In genomic region chr12:1630081-1630826, GRCh38 we compare ENCODE assay signal across 8 cellular contexts. TPM values are rescaled to one million over a fixed set of nuclear protein-coding genes. Genes with fewer than 3 reads are reported as not detected.
DNase-seq lines count a peak whose midpoint lies in the region; ATAC-seq and TF ChIP-seq lines count a peak whose summit lies in the region.

No MANE protein-coding gene starts in this region.

- no peak for ATAC-seq in GM18858 (IDR thresholded peaks at IDR 0.05; ENCODE audit: unreplicated experiment)

- H3K9ac ChIP-seq in BLaER1, result no peak overlapping the region; the same call in 1 of the 2 replicates

- H3K27me3 Mint-ChIP-seq in T-helper 2 cell treated with Interferon-gamma antibody and Interleukin-4, amounts not matched to agents 5 μg/mL and 100 μg/mL, for 36 hours (ENCODE audit: low read depth), result peaks cover 79% of the 10 kb centered on the region

- TF ChIP-seq POLR2A in transverse colon (IDR thresholded peaks at IDR 0.05), result no peak

- H3K27ac ChIP-seq in BLaER1 (no peak overlapping the region), transverse colon (peak overlapping the region; percentile 37 to 81 (median 52))
- no peak overlapping the region for H3K27ac ChIP-seq in effector memory CD4-positive, alpha-beta T cell (ENCODE audit: insufficient read depth, low read length, poor library complexity, severe bottlenecking)

- H3K4me3 ChIP-seq in BLaER1 (peak overlapping the region; percentile 68), HFF-Myc (replicated peaks; ENCODE audit: low read depth, low read length) (peak overlapping the region; percentile 27), transverse colon (peak overlapping the region; percentile 34 to 58 (median 44))
- H3K4me3 ChIP-seq in effector memory CD4-positive, alpha-beta T cell (ENCODE audit: insufficient read depth, low read depth, low read length, poor library complexity, severe bottlenecking), result peak overlapping the region; percentile 48

- H4K20me1 ChIP-seq in BLaER1, result peaks cover 29% of the 10 kb centered on the region

- H3K27ac Mint-ChIP-seq in T-helper 2 cell treated with Interferon-gamma antibody and Interleukin-4, amounts not matched to agents 5 μg/mL and 100 μg/mL, for 36 hours, result no peak overlapping the region

- H3K27me3 ChIP-seq in BLaER1 (peaks cover 71% of the 10 kb centered on the region), transverse colon (peaks cover 24% of the 10 kb centered on the region)
- H3K27me3 ChIP-seq in effector memory CD4-positive, alpha-beta T cell (replicated peaks; ENCODE audit: control insufficient read depth, insufficient read depth, low read length, poor library complexity, severe bottlenecking), result peaks cover 24% of the 10 kb centered on the region

- no peak for DNase-seq in HFF-Myc (ENCODE audit: extremely low read depth, low read depth)
- DNase-seq in T-helper 2 cell treated with Interferon-gamma antibody and Interleukin-4, amounts not matched to agents 5 μg/mL and 100 μg/mL, for 36 hours (ENCODE audit: low spot score), result no peak
- no peak for DNase-seq in effector memory CD4-positive, alpha-beta T cell
- peak; percentile 49 for DNase-seq in midbrain (lab: John Stamatoyannopoulos, UW)
- DNase-seq in transverse colon, result peak; percentile 59
- no peak for DNase-seq in GM19238 (ENCODE audit: insufficient read length, low spot score)

- H3K9me3 Mint-ChIP-seq in T-helper 2 cell treated with Interferon-gamma antibody and Interleukin-4, amounts not matched to agents 5 μg/mL and 100 μg/mL, for 36 hours, result no peaks in the 10 kb centered on the region

- H3K36me3 ChIP-seq in BLaER1, result no peaks in the 10 kb centered on the region
- H3K36me3 ChIP-seq in effector memory CD4-positive, alpha-beta T cell (ENCODE audit: control insufficient read depth, insufficient read depth, low read length), result no peaks in the 10 kb centered on the region
- no peaks in the 10 kb centered on the region for H3K36me3 ChIP-seq in transverse colon

- WGBS in transverse colon (ENCODE audit: low coverage in 1 of 2), 2 donors, result 3 to 5% methylated on average over 3 to 25 of the region's 60 CpGs

- in situ Hi-C loops in transverse colon (cut with MboI; ENCODE audit: low pct_ligation_motif_present in 1 of 4, low pct_unique_long_range_greater_than_20kb in 1 of 4, low sequenced_read_pairs in 3 of 4), result no loop called here

- H3K9me3 ChIP-seq in BLaER1 (no peaks in the 10 kb centered on the region), transverse colon (no peaks in the 10 kb centered on the region)
- no peaks in the 10 kb centered on the region for H3K9me3 ChIP-seq in effector memory CD4-positive, alpha-beta T cell (ENCODE audit: control insufficient read depth, low read length)

- no peak for TF ChIP-seq EP300 in transverse colon (IDR thresholded peaks at IDR 0.05; ENCODE audit: low read depth)

- intact Hi-C loops in transverse colon (cut with DNase I; ENCODE audit: low total_unique reads), result no loop called here

- TF ChIP-seq CTCF in HFF-Myc (IDR thresholded peaks at IDR 0.05; ENCODE audit: low read depth, low read length, missing control alignments) (no peak), transverse colon (IDR thresholded peaks at IDR 0.05) (peak; percentile 9 to 19 (median 14))

- H3K4me1 ChIP-seq in BLaER1, result peaks cover 24% of the 10 kb centered on the region
- H3K4me1 ChIP-seq in effector memory CD4-positive, alpha-beta T cell (ENCODE audit: control insufficient read depth, insufficient read depth, low read length, poor library complexity, severe bottlenecking), result peaks cover 15% of the 10 kb centered on the region
- H3K4me1 ChIP-seq in transverse colon, result peaks cover 10 to 42% (median 30%) of the 10 kb centered on the region in 4 donors

- H3K4me3 Mint-ChIP-seq in T-helper 2 cell treated with Interferon-gamma antibody and Interleukin-4, amounts not matched to agents 5 μg/mL and 100 μg/mL, for 36 hours, result peak overlapping the region; percentile 58

- peak overlapping the region; percentile 98 for H3K4me2 ChIP-seq in BLaER1

- peaks cover 1% of the 10 kb centered on the region for H3K36me3 Mint-ChIP-seq in T-helper 2 cell treated with Interferon-gamma antibody and Interleukin-4, amounts not matched to agents 5 μg/mL and 100 μg/mL, for 36 hours (ENCODE audit: low read depth)

- H3K4me1 Mint-ChIP-seq in T-helper 2 cell treated with Interferon-gamma antibody and Interleukin-4, amounts not matched to agents 5 μg/mL and 100 μg/mL, for 36 hours (ENCODE audit: low read depth), result peaks cover 12% of the 10 kb centered on the region

RNA-seq across cellular contexts. Expression of gene WNT5B, which starts 1.2 kb away (rescaled TPM):
- 1 to 10 TPM in 2 of 4 donors, under 1 TPM in 1, not detected in 1; 0.80 to 3.5 (median 3.5) TPM for total RNA-seq in transverse colon

RNA-seq across cellular contexts. Expression of gene FBXL14, which starts 35.9 kb away (rescaled TPM):
- 10 to 100 TPM; 15.5 to 44.4 (median 28.0) TPM for total RNA-seq in transverse colon

Comparison
In these comparisons a context has a peak if more than half of its experiments do, and no peak if none do; other contexts are left out.
1. H3K27ac ChIP-seq: peak in transverse colon (4 of 4); none in BLaER1 (single experiment) and effector memory CD4-positive, alpha-beta T cell (single experiment).
2. DNase-seq: peak in midbrain (single experiment) and transverse colon (single experiment); none in HFF-Myc (single experiment), T-helper 2 cell treated with Interferon-gamma antibody and Interleukin-4, amounts not matched to agents 5 μg/mL and 100 μg/mL, for 36 hours (single experiment), effector memory CD4-positive, alpha-beta T cell (0 of 3) and GM19238 (single experiment).
3. Peak in every context shown above with its lines, with median percentiles within 50 percentile points of each other: H3K4me3 ChIP-seq.